In genomic region chr13:25085125-25085742, GRCh38 we compare ENCODE assay signal across 8 cellular contexts.
A peak's percentile ranks its signal among the peaks of the same experiment; 100 is the strongest.
DNase-seq lines count a peak whose midpoint lies in the region; ATAC-seq and TF ChIP-seq lines count a peak whose summit lies in the region.

No MANE protein-coding gene starts in this region.

- TF ChIP-seq POLR2A in NB4 (IDR thresholded peaks at IDR 0.05; ENCODE audit: extremely low read depth, insufficient read length), result no peak

- ATAC-seq in GM21367 (IDR thresholded peaks at IDR 0.05; ENCODE audit: unreplicated experiment) (no peak), HG02970 (IDR thresholded peaks at IDR 0.05; ENCODE audit: low FRiP score, unreplicated experiment) (no peak)

- DNase-seq in AG08395 (ENCODE audit: low spot score), result peak; percentile 35
- DNase-seq in GM10266 (ENCODE audit: extremely low spot score), result peak; percentile 47
- DNase-seq in NB4 (ENCODE audit: low read depth), result peak; percentile 59
- peak in 43 of 56 donors; percentile 6 to 87 (median 44) for DNase-seq in amygdala (lab: John Stamatoyannopoulos, UW)
- DNase-seq in kidney tubule cell (ENCODE audit: low spot score), result peak; percentile 56
- DNase-seq in NCI-H2029 treated with DMSO at 0.1 percent for 48 hours (lab: John Stamatoyannopoulos, UW), result no peak

- no peak overlapping the region for H3K4me3 ChIP-seq in NB4 (ENCODE audit: low read depth, low read length)

- TF ChIP-seq CTCF in GM10266 (IDR thresholded peaks at IDR 0.05; ENCODE audit: control insufficient read depth, insufficient read depth, low read depth, missing control alignments), result peak; percentile 65
- peak; percentile 73 for TF ChIP-seq CTCF in NB4 (IDR thresholded peaks at IDR 0.05; ENCODE audit: low read depth, low read length)
